ENCODE assay signal across 1 cellular context in the genomic region with DNA sequence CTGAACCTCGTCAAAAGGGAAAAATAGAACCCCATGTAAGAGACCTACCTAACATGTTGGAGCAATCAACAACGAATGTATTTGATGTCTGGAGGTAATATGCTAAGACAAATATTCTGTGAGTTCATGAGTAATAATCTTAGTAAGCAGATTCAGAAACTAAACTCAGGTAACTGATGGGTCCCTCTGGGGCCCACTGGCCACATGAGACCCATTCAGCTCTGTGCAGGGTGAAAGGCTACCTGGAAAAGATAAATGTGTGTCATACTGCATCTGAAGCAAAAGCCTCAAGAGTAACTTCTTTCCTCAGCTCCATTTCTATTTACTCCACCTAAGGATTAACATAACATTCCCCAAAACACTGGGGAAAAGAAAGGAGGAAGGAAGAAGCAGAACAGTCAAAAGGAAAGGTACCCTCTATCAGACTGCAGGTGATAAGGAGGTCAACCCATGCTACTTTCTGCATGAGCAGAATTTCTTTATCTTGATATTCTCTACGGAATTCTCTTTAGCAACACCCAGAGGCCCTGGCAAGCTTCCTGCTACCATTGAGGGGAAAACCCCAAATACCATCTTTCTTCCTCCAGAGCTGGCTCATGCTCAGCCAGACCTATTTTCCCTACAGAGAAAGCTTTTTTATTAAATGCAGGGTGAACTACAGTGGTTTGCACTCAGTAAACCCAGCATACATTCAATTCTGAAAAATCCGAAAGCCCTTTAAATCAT.
TF ChIP-seq lines count a peak whose summit lies in the region.

No MANE protein-coding gene starts in this region.

TF ChIP-seq in IMR-90, 13 proteins besides CTCF, POLR2A, EP300 and RAD21:
- TF ChIP-seq, protein P1, sequence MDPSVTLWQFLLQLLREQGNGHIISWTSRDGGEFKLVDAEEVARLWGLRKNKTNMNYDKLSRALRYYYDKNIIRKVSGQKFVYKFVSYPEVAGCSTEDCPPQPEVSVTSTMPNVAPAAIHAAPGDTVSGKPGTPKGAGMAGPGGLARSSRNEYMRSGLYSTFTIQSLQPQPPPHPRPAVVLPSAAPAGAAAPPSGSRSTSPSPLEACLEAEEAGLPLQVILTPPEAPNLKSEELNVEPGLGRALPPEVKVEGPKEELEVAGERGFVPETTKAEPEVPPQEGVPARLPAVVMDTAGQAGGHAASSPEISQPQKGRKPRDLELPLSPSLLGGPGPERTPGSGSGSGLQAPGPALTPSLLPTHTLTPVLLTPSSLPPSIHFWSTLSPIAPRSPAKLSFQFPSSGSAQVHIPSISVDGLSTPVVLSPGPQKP (IDR thresholded peaks at IDR 0.05; ENCODE audit: borderline replicate concordance, low read depth, low read length), result no peak
- TF ChIP-seq RFX5 (IDR thresholded peaks at IDR 0.05; ENCODE audit: low read depth, low read length), result no peak
- no peak for TF ChIP-seq RCOR1 (IDR thresholded peaks at IDR 0.05; ENCODE audit: insufficient replicate concordance, low read length)
- no peak for TF ChIP-seq FOS (IDR thresholded peaks at IDR 0.05; ENCODE audit: low read depth, low read length)
- TF ChIP-seq CHD1 (IDR thresholded peaks at IDR 0.05; ENCODE audit: low read depth, low read length), result no peak
- TF ChIP-seq, protein P2, sequence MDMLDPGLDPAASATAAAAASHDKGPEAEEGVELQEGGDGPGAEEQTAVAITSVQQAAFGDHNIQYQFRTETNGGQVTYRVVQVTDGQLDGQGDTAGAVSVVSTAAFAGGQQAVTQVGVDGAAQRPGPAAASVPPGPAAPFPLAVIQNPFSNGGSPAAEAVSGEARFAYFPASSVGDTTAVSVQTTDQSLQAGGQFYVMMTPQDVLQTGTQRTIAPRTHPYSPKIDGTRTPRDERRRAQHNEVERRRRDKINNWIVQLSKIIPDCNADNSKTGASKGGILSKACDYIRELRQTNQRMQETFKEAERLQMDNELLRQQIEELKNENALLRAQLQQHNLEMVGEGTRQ (IDR thresholded peaks at IDR 0.05; ENCODE audit: low read depth, low read length), result no peak
